In genomic region chr2:129801575-129801974, GRCh38 we compare ENCODE assay signal across 12 cellular contexts.
DNase-seq lines count a peak whose midpoint lies in the region; ATAC-seq and TF ChIP-seq lines count a peak whose summit lies in the region.
"Had no signal": no experiment of that assay in that cellular context is flagged by ENCODE, and none has a peak within 500 bp of the region (broad histone marks: within the 10 kb centered on the region; RNA-seq: fewer than 3 reads in every experiment).

No MANE protein-coding gene starts in this region.

- DNase-seq in DMS153 (lab: John Stamatoyannopoulos, UW) (peak; percentile 14), NCI-H1694 (lab: John Stamatoyannopoulos, UW) (peak; percentile 68), astrocyte of the spinal cord (ENCODE audit: low read depth, low spot score) (peak; percentile 58), kidney epithelial cell (ENCODE audit: low read depth) (peak; percentile 28), omental fat pad (ENCODE audit: low spot score) (no peak), iPS-NIHi7 (ENCODE audit: extremely low spot score) (no peak), ovary (no peak)
- DNase-seq: naive B cell, OCI-M1, substantia nigra had no signal

- H3K9me3 ChIP-seq in ovary = no peaks in the 10 kb centered on the region

- no peak for TF ChIP-seq CTCF in astrocyte of the spinal cord (IDR thresholded peaks at IDR 0.05; ENCODE audit: low read depth, low read length)
- TF ChIP-seq CTCF in kidney epithelial cell (IDR thresholded peaks at IDR 0.05; ENCODE audit: insufficient read depth, low read length, poor library complexity, severe bottlenecking) = no peak
- no peak for TF ChIP-seq CTCF in omental fat pad (IDR thresholded peaks at IDR 0.05)
- TF ChIP-seq CTCF in ovary (IDR thresholded peaks at IDR 0.05) = no peak

- no peak for ATAC-seq in omental fat pad (ENCODE audit: low FRiP score)
- no peak for ATAC-seq in HG03432 (IDR thresholded peaks at IDR 0.05; ENCODE audit: unreplicated experiment)
- ATAC-seq: left lobe of liver had no signal

- 81 to 83% (median 82%) methylated on average over 1 of the region's 1 CpG for WGBS in ovary, 3 donors

- no peak for TF ChIP-seq EP300 in ovary (IDR thresholded peaks at IDR 0.05)

- no peak overlapping the region for H3K27ac ChIP-seq in ovary

- H3K4me3 ChIP-seq in astrocyte of the spinal cord (ENCODE audit: low read depth, low read length) (no peak overlapping the region), kidney epithelial cell (ENCODE audit: low read depth, low read length) (no peak overlapping the region), ovary (no peak overlapping the region)

- H3K4me1 ChIP-seq in ovary (ENCODE audit: insufficient read depth) = no peaks in the 10 kb centered on the region

- intact Hi-C loops in ovary (cut with DNase I) = no loop called here

- no peak for TF ChIP-seq POLR2A in ovary (IDR thresholded peaks at IDR 0.05)

- H3K36me3 ChIP-seq in kidney epithelial cell (ENCODE audit: control insufficient read depth, insufficient read depth, low read length) = no peaks in the 10 kb centered on the region
- H3K36me3 ChIP-seq in ovary = no peaks in the 10 kb centered on the region

- no peaks in the 10 kb centered on the region for H3K27me3 ChIP-seq in kidney epithelial cell (ENCODE audit: control insufficient read depth, insufficient read depth, low read length)
- no peaks in the 10 kb centered on the region for H3K27me3 ChIP-seq in ovary

- in situ Hi-C loops in astrocyte of the spinal cord (cut with HindIII; ENCODE audit: low sequenced_read_pairs) = no loop called here

Comparison
In these comparisons a context has a peak if more than half of its experiments do, and no peak if none do; other contexts are left out.
1. DNase-seq: peak in DMS153 (single experiment), NCI-H1694 (single experiment), astrocyte of the spinal cord (single experiment) and kidney epithelial cell (single experiment); none in omental fat pad (single experiment), iPS-NIHi7 (single experiment) and ovary (0 of 5).